In the genomic region with DNA sequence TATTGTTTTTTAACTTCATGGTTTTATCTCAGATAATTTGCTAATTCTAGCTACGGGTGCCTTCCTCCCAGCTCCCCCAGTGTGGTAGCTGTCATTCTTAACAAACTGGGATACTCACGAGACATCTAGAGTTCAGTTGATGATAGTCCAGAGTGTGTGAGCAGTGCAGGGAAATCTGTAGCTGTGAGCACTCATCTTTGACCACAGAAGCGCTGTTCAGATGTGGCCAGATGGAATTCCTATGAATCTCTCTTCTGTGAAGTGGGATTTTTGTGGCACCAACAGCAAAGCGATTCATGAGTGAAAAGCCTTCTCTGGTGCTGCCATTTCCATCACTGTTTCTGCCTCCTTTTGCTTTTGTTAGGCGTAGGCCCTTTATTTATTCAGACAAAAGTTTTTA, we compare ENCODE assay signal across 19 cellular contexts.
DNase-seq lines count a peak whose midpoint lies in the region; ATAC-seq and TF ChIP-seq lines count a peak whose summit lies in the region.
"Had no signal": no experiment of that assay in that cellular context is flagged by ENCODE, and none has a peak within 500 bp of the region (broad histone marks: within the 10 kb centered on the region; RNA-seq: fewer than 3 reads in every experiment).

No MANE protein-coding gene starts in this region.

- H3K4me1 Mint-ChIP-seq in glutamatergic neuron (ENCODE audit: low read depth, unreplicated experiment) (peaks cover 30% of the 10 kb centered on the region), nephron (peaks cover 46% of the 10 kb centered on the region)
- H3K4me1 Mint-ChIP-seq: IgD-negative memory B cell had no signal

- H3K79me2 ChIP-seq in smooth muscle cell (ENCODE audit: low read depth) = no peaks in the 10 kb centered on the region

- WGBS in smooth muscle cell (ENCODE audit: low lambda C conversion rate) = 40% methylated on average over 5 of the region's 5 CpGs

- H2AFZ ChIP-seq in smooth muscle cell (ENCODE audit: low read depth) = no peak overlapping the region

- no peak for TF ChIP-seq CTCF in glutamatergic neuron (IDR thresholded peaks at IDR 0.05; ENCODE audit: partially characterized antibody, unreplicated experiment)
- TF ChIP-seq CTCF in nephron (IDR thresholded peaks at IDR 0.05; ENCODE audit: unreplicated experiment in 3 of 3) = no peak
- TF ChIP-seq CTCF in GM13976 (IDR thresholded peaks at IDR 0.05; ENCODE audit: borderline replicate concordance, control extremely low read depth, extremely low read depth, insufficient read depth, missing control alignments) = no peak
- TF ChIP-seq CTCF in lower lobe of right lung (IDR thresholded peaks at IDR 0.05) = no peak
- TF ChIP-seq CTCF in smooth muscle cell (IDR thresholded peaks at IDR 0.05; ENCODE audit: borderline replicate concordance, insufficient read depth, poor library complexity, severe bottlenecking) = no peak

- H3K4me2 ChIP-seq in smooth muscle cell = no peak overlapping the region

- no peak overlapping the region for H3K9ac ChIP-seq in smooth muscle cell (ENCODE audit: low read depth)

- intact Hi-C loops in lower lobe of right lung (cut with DNase I) = no loop called here

- H3K36me3 Mint-ChIP-seq in glutamatergic neuron (ENCODE audit: unreplicated experiment) (no peaks in the 10 kb centered on the region), nephron (ENCODE audit: low read depth) (peaks cover 4% of the 10 kb centered on the region)
- H3K36me3 Mint-ChIP-seq: IgD-negative memory B cell had no signal

- no peak overlapping the region for H3K4me3 Mint-ChIP-seq in glutamatergic neuron (ENCODE audit: unreplicated experiment)
- no peak overlapping the region for H3K4me3 Mint-ChIP-seq in nephron
- H3K4me3 Mint-ChIP-seq: CD14-positive monocyte, IgD-negative memory B cell had no signal

- DNase-seq in ACHN (peak; percentile 84), SK-MEL-5 (ENCODE audit: low read depth, low spot score) (peak; percentile 61), glutamatergic neuron (no peak), GM13976 (ENCODE audit: low spot score) (no peak), activated gamma-delta T cell (lab: John Stamatoyannopoulos, UW) (no peak), lower lobe of right lung (no peak), smooth muscle cell (lab: John Stamatoyannopoulos, UW; ENCODE audit: unreplicated experiment) (no peak)
- DNase-seq: DND-41, GOT3, HCEC 1CT, NCI-H1694 treated with DMSO at 0.1 percent for 48 hours, NCI-H446, NCI-H526, OCI-M1, Right ventricle myocardium superior had no signal

- H3K27ac ChIP-seq in lower lobe of right lung = no peak overlapping the region
- H3K27ac ChIP-seq in smooth muscle cell (ENCODE audit: low read depth) = no peak overlapping the region
- H3K27ac ChIP-seq: 22Rv1 had no signal

- H3K36me3 ChIP-seq in lower lobe of right lung (no peaks in the 10 kb centered on the region), smooth muscle cell (ENCODE audit: low read depth) (no peaks in the 10 kb centered on the region)

- H3K4me1 ChIP-seq in lower lobe of right lung = no peaks in the 10 kb centered on the region
- no peaks in the 10 kb centered on the region for H3K4me1 ChIP-seq in smooth muscle cell (ENCODE audit: low read depth)

- H3K27me3 Mint-ChIP-seq in glutamatergic neuron (ENCODE audit: unreplicated experiment) (no peaks in the 10 kb centered on the region), nephron (ENCODE audit: low read depth) (no peaks in the 10 kb centered on the region)

- ATAC-seq in lower lobe of right lung = no peak

- H3K27ac Mint-ChIP-seq in glutamatergic neuron (ENCODE audit: unreplicated experiment) (peak overlapping the region; percentile 53), nephron (peak overlapping the region in 2 of 3 experiments; percentile 45 to 84)
- H3K27ac Mint-ChIP-seq: CD14-positive monocyte had no signal

- no peaks in the 10 kb centered on the region for H4K20me1 ChIP-seq in smooth muscle cell (ENCODE audit: low read depth)

- H3K4me3 ChIP-seq in lower lobe of right lung (no peak overlapping the region), smooth muscle cell (no peak overlapping the region)

- H3K27me3 ChIP-seq in lower lobe of right lung (ENCODE audit: low read depth) = no peaks in the 10 kb centered on the region
- H3K27me3 ChIP-seq in smooth muscle cell (ENCODE audit: low read depth) = no peaks in the 10 kb centered on the region

- H3K9me3 Mint-ChIP-seq in glutamatergic neuron (ENCODE audit: unreplicated experiment) (no peaks in the 10 kb centered on the region), nephron (no peaks in the 10 kb centered on the region)
- H3K9me3 Mint-ChIP-seq: CD14-positive monocyte, IgD-negative memory B cell had no signal

- H3K9me3 ChIP-seq in lower lobe of right lung (no peaks in the 10 kb centered on the region), smooth muscle cell (replicated peaks; ENCODE audit: low read depth) (no peaks in the 10 kb centered on the region)

- in situ Hi-C loops in ACHN (cut with HindIII; ENCODE audit: low pct_ligation_motif_present, low pct_unique_long_range_greater_than_20kb, low sequenced_read_pairs) (no loop called here), SK-MEL-5 (cut with HindIII; ENCODE audit: low pct_unique_long_range_greater_than_20kb, low sequenced_read_pairs) (no loop called here), GM13976 (cut with MboI; ENCODE audit: low sequenced_read_pairs, unreplicated experiment) (no loop called here)

- no peaks in the 10 kb centered on the region for H3F3A ChIP-seq in smooth muscle cell (ENCODE audit: low read depth)

Comparison
In these comparisons a context has a peak if more than half of its experiments do, and no peak if none do; other contexts are left out.
1. DNase-seq: peak in ACHN (single experiment) and SK-MEL-5 (single experiment); none in glutamatergic neuron (single experiment), GM13976 (single experiment), activated gamma-delta T cell (single experiment), lower lobe of right lung (single experiment) and smooth muscle cell (single experiment).